Comparison of ENCODE assay signal across 8 cellular contexts in the genomic region with DNA sequence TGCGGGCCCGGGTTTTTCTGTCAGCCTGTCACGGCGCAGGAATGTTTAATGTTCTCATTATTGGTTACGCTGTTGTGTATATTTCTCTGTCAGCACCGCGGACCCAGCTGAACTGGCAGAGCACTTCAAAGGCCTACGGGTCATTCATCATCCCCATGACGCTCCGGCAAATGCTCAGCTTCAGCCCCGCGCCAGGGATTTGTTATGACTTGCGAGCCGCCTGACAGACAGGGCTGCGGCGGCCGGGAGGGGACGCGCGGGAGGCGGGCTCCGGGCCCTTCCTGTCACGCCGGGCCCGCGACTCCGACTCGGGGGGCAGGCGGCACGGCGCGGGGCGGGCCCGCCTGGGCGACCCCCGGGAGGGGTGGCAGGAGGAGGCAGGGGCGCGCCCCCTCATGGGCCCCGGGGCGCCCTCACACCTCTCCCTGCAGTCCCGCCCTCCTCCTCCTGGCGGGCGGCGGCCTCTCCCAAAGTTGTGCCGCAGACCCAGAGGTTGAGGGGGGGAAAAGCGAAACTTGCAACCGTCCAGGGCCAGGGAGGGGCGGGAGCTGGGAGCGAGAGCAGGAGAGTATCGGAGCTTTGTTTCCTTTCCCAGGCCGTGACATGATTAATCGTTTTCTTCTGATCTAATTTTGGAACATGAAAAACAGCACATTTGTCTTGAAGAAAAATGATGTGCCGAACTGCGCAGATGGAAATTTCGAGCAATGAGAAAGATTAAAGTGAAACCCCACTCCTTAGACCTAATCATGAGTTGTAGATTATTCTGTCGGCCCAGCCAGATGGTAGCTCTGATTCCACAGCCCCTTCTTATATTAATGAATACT. TPM values are rescaled to one million over a fixed set of nuclear protein-coding genes. Genes with fewer than 3 reads are reported as not detected.
A peak's percentile ranks its signal among the peaks of the same experiment; 100 is the strongest.
DNase-seq lines count a peak whose midpoint lies in the region; ATAC-seq and TF ChIP-seq lines count a peak whose summit lies in the region.

No MANE protein-coding gene starts in this region.

- H3K9me3 ChIP-seq in WERI-Rb-1 (ENCODE audit: severe bottlenecking) (peaks cover 6% of the 10 kb centered on the region), skeletal muscle tissue (ENCODE audit: control insufficient read depth in 3 of 3, low read length in 3 of 3) (peaks cover 0 to 3% (median 2%) of the 10 kb centered on the region in 3 donors)

- DNase-seq in GDM1 (lab: John Stamatoyannopoulos, UW) = peak; percentile 22
- peak; percentile 18 for DNase-seq in NCI-H146 treated with DMSO at 0.1 percent for 48 hours (lab: John Stamatoyannopoulos, UW; ENCODE audit: unreplicated experiment)
- DNase-seq in WERI-Rb-1 = peak; percentile 82
- DNase-seq in MCF 10A (ENCODE audit: unreplicated experiment) = peak; percentile 91
- DNase-seq in iPS-NIHi11 (ENCODE audit: low spot score) = peak; percentile 78
- no peak for DNase-seq in NAMALWA (ENCODE audit: low spot score)

- peak overlapping the region; percentile 64 to 92 (median 91) for H3K9ac ChIP-seq in skeletal muscle tissue (ENCODE audit: low read depth in 1 of 3, low read length in 3 of 3)

- no peak overlapping the region for H3K27ac Mint-ChIP-seq in MCF 10A (ENCODE audit: low read depth, unreplicated experiment)

- no peaks in the 10 kb centered on the region for H3K36me3 Mint-ChIP-seq in MCF 10A (ENCODE audit: insufficient read depth, unreplicated experiment)

- H3K27ac ChIP-seq in WERI-Rb-1 (peak overlapping the region; percentile 89), skeletal muscle tissue (ENCODE audit: low read depth, low read length) (peak overlapping the region; percentile 91)

- H3K27me3 ChIP-seq in WERI-Rb-1 (ENCODE audit: insufficient read depth, low read depth, severe bottlenecking) (no peaks in the 10 kb centered on the region), skeletal muscle tissue (ENCODE audit: control insufficient read depth in 3 of 3, insufficient read depth in 3 of 3, low read length in 3 of 3) (no peaks in the 10 kb centered on the region)

- H3K9me3 Mint-ChIP-seq in MCF 10A (ENCODE audit: unreplicated experiment) = peaks cover 6% of the 10 kb centered on the region

- TSS peak; percentile 61 for BruUV-seq in MCF 10A (replicated peaks; lab: Mats Ljungman, UMichigan)

- intact Hi-C loops in MCF 10A (cut with micrococcal nuclease) = loop anchor here (1.0 to 2.0 kb wide), 2 partner anchors 64 to 105 kb away; no protein-coding TSS in a partner anchor

- CTCF ChIA-PET in MCF 10A (lab: Yijun Ruan, JAX) = interaction anchor here (0.7 to 3.4 kb wide), 8 partner anchors 17 to 102 kb away, joined by 3 to 8 read pairs (median 4); no protein-coding TSS in a partner anchor

- H3K27me3 Mint-ChIP-seq in MCF 10A (ENCODE audit: insufficient read depth, unreplicated experiment) = no peaks in the 10 kb centered on the region

- peaks cover 14 to 21% (median 19%) of the 10 kb centered on the region in 3 donors for H3K4me1 ChIP-seq in skeletal muscle tissue (ENCODE audit: control insufficient read depth in 3 of 3, insufficient read depth in 3 of 3, low read length in 3 of 3)

- peak overlapping the region; percentile 47 for H3K4me3 ChIP-seq in WERI-Rb-1 (ENCODE audit: low read depth, low read length)
- H3K4me3 ChIP-seq in skeletal muscle tissue (ENCODE audit: low read length in 3 of 3) = peak overlapping the region; percentile 49 to 84 (median 75)

- ATAC-seq in HG02588 (IDR thresholded peaks at IDR 0.05; ENCODE audit: unreplicated experiment) = peak; percentile 68

- H3K36me3 ChIP-seq in WERI-Rb-1 (no peaks in the 10 kb centered on the region), skeletal muscle tissue (ENCODE audit: control insufficient read depth in 3 of 3, insufficient read depth in 3 of 3, low read length in 3 of 3) (no peaks in the 10 kb centered on the region)

- POLR2A ChIA-PET in MCF 10A (lab: Yijun Ruan, JAX) = interaction anchor here (0.5 to 4.1 kb wide), 21 partner anchors 10 to 615 kb away, joined by 3 to 64 read pairs (median 4); a partner anchor contains a TSS

- no peak overlapping the region for H3K4me3 Mint-ChIP-seq in MCF 10A (ENCODE audit: unreplicated experiment)

- no peaks in the 10 kb centered on the region for H3K4me1 Mint-ChIP-seq in MCF 10A (ENCODE audit: insufficient read depth, unreplicated experiment)

- TF ChIP-seq CTCF in WERI-Rb-1 (IDR thresholded peaks at IDR 0.05; ENCODE audit: low read depth, low read length) (0 out of 2 replicates have a peak, but pooled peaks have one; percentile 0), MCF 10A (IDR thresholded peaks at IDR 0.05; ENCODE audit: unreplicated experiment) (peak; percentile 23)

RNA-seq across cellular contexts. Expression of a gene that starts 59.3 kb away (rescaled TPM):
- total RNA-seq in MCF 10A (2022) (18.3 and 34.3 TPM in 2 replicates), skeletal muscle tissue (4.2 TPM)
